1 cellular context compared by ENCODE assay signal in the genomic region with DNA sequence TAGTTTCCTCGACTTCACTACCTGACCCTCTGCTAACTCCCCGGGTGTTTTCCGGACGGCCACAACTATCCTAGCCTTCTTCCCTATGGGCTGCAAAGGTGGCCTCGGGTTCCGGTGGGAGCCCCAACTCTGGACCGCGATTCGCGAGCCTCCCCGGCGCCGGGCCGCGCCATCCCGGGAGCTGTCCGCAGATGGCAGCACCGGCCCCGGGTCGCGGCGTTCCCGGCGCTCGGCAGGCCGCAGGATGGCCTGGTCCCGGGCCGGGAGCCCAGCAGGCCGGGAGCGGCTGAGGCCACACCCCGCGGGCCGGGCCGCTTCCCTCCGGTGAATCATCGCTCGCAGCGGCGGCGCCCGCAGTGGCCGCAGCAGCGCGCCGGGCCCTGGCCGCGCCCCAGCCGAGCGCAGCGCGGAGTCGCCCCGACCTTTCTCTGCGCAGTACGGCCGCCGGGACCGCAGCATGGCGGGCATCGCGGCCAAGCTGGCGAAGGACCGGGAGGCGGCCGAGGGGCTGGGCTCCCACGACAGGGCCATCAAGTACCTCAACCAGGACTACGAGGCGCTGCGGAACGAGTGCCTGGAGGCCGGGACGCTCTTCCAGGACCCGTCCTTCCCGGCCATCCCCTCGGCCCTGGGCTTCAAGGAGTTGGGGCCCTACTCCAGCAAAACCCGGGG.
A peak's percentile ranks its signal among the peaks of the same experiment; 100 is the strongest.
TF ChIP-seq lines count a peak whose summit lies in the region.

A gene (plus strand): TSS at position 356 of the 672 bp plus-strand sequence. CDS start 102 bp downstream, at position 458.

TF ChIP-seq in K562, 482 proteins besides CTCF, POLR2A, EP300 and RAD21 (continued from another document and continues in another):
- TF ChIP-seq, protein P1, sequence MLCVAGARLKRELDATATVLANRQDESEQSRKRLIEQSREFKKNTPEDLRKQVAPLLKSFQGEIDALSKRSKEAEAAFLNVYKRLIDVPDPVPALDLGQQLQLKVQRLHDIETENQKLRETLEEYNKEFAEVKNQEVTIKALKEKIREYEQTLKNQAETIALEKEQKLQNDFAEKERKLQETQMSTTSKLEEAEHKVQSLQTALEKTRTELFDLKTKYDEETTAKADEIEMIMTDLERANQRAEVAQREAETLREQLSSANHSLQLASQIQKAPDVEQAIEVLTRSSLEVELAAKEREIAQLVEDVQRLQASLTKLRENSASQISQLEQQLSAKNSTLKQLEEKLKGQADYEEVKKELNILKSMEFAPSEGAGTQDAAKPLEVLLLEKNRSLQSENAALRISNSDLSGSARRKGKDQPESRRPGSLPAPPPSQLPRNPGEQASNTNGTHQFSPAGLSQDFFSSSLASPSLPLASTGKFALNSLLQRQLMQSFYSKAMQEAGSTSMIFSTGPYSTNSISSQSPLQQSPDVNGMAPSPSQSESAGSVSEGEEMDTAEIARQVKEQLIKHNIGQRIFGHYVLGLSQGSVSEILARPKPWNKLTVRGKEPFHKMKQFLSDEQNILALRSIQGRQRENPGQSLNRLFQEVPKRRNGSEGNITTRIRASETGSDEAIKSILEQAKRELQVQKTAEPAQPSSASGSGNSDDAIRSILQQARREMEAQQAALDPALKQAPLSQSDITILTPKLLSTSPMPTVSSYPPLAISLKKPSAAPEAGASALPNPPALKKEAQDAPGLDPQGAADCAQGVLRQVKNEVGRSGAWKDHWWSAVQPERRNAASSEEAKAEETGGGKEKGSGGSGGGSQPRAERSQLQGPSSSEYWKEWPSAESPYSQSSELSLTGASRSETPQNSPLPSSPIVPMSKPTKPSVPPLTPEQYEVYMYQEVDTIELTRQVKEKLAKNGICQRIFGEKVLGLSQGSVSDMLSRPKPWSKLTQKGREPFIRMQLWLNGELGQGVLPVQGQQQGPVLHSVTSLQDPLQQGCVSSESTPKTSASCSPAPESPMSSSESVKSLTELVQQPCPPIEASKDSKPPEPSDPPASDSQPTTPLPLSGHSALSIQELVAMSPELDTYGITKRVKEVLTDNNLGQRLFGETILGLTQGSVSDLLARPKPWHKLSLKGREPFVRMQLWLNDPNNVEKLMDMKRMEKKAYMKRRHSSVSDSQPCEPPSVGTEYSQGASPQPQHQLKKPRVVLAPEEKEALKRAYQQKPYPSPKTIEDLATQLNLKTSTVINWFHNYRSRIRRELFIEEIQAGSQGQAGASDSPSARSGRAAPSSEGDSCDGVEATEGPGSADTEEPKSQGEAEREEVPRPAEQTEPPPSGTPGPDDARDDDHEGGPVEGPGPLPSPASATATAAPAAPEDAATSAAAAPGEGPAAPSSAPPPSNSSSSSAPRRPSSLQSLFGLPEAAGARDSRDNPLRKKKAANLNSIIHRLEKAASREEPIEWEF (CRISPR knock-in tag; IDR thresholded peaks at IDR 0.05), result no peak
- TF ChIP-seq SMAD4 (CRISPR knock-in tag; conservative IDR thresholded peaks at IDR 0.05), result peak; percentile 86
- 0 out of 2 replicates have a peak, but pooled peaks have one; percentile 26 for TF ChIP-seq GABPA (tag; conservative IDR thresholded peaks at IDR 0.05; ENCODE audit: low read depth)
- peak; percentile 96 for TF ChIP-seq GATAD2B (IDR thresholded peaks at IDR 0.05; ENCODE audit: borderline replicate concordance)
- TF ChIP-seq ARNT (IDR thresholded peaks at IDR 0.05), result 0 out of 4 replicates have a peak, but pooled peaks of 1 of the 2 experiments have one; percentile 9
- no peak for TF ChIP-seq PCBP2 (IDR thresholded peaks at IDR 0.05; ENCODE audit: low read depth, low read length, poor library complexity, severe bottlenecking)
- TF ChIP-seq PTTG1 (tag; IDR thresholded peaks at IDR 0.05; ENCODE audit: low read depth), result no peak
- TF ChIP-seq, protein P2, sequence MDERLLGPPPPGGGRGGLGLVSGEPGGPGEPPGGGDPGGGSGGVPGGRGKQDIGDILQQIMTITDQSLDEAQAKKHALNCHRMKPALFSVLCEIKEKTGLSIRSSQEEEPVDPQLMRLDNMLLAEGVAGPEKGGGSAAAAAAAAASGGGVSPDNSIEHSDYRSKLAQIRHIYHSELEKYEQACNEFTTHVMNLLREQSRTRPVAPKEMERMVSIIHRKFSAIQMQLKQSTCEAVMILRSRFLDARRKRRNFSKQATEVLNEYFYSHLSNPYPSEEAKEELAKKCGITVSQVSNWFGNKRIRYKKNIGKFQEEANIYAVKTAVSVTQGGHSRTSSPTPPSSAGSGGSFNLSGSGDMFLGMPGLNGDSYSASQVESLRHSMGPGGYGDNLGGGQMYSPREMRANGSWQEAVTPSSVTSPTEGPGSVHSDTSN (CRISPR knock-in tag; IDR thresholded peaks at IDR 0.05; ENCODE audit: low read depth), result no peak
- TF ChIP-seq, protein P2 (tag; conservative IDR thresholded peaks at IDR 0.05; ENCODE audit: low read depth), result no peak
- TF ChIP-seq RBM14 (IDR thresholded peaks at IDR 0.05; ENCODE audit: borderline replicate concordance, insufficient read depth, low read depth, low read length), result 0 out of 2 replicates have a peak, but pooled peaks have one; percentile 71
- TF ChIP-seq ZNF354B (CRISPR knock-in tag; IDR thresholded peaks at IDR 0.05), result no peak
- no peak for TF ChIP-seq NELFE (IDR thresholded peaks at IDR 0.05; ENCODE audit: insufficient read depth, insufficient read length)
- no peak; the same call in 1 of the 2 replicates for TF ChIP-seq NR2C2 (CRISPR knock-in tag; IDR thresholded peaks at IDR 0.05)
- peak; percentile 36; the same call in 1 of the 2 replicates for TF ChIP-seq NR2C2 (tag; IDR thresholded peaks at IDR 0.05)
- TF ChIP-seq ILK (tag; IDR thresholded peaks at IDR 0.05; ENCODE audit: borderline replicate concordance, low read depth), result no peak
- no peak for TF ChIP-seq TAF7 (tag; IDR thresholded peaks at IDR 0.05)
- TF ChIP-seq ZNF263 (CRISPR knock-in tag; IDR thresholded peaks at IDR 0.05; ENCODE audit: borderline replicate concordance), result peak; percentile 36; the same call in 1 of the 2 replicates
- TF ChIP-seq ZNF830 (CRISPR knock-in tag; IDR thresholded peaks at IDR 0.05), result no peak
- TF ChIP-seq NFE2L1 (tag; IDR thresholded peaks at IDR 0.05; ENCODE audit: borderline replicate concordance, low read depth), result no peak
- TF ChIP-seq TARDBP (IDR thresholded peaks at IDR 0.05), result peak; percentile 82; the same call in 1 of the 2 replicates
- TF ChIP-seq, protein P3, sequence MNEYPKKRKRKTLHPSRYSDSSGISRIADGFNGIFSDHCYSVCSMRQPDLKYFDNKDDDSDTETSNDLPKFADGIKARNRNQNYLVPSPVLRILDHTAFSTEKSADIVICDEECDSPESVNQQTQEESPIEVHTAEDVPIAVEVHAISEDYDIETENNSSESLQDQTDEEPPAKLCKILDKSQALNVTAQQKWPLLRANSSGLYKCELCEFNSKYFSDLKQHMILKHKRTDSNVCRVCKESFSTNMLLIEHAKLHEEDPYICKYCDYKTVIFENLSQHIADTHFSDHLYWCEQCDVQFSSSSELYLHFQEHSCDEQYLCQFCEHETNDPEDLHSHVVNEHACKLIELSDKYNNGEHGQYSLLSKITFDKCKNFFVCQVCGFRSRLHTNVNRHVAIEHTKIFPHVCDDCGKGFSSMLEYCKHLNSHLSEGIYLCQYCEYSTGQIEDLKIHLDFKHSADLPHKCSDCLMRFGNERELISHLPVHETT (CRISPR knock-in tag; conservative IDR thresholded peaks at IDR 0.05 in 1 of 2, IDR thresholded peaks at IDR 0.05 in 1 of 2), result peak in 1 of 2 experiments; percentile 96; a peak in 2 of 4 replicates
- TF ChIP-seq RFX7 (CRISPR knock-in tag; IDR thresholded peaks at IDR 0.05), result no peak
- TF ChIP-seq BACH1 (tag; IDR thresholded peaks at IDR 0.05), result no peak
- 0 out of 2 replicates have a peak, but pooled peaks have one; percentile 3 for TF ChIP-seq CBFA2T3 (IDR thresholded peaks at IDR 0.05)
- TF ChIP-seq, protein P4, sequence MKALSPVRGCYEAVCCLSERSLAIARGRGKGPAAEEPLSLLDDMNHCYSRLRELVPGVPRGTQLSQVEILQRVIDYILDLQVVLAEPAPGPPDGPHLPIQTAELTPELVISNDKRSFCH (CRISPR knock-in tag; IDR thresholded peaks at IDR 0.05), result no peak
- TF ChIP-seq, protein P4 (tag; IDR thresholded peaks at IDR 0.05), result peak; percentile 76
- no peak for TF ChIP-seq PPARD (CRISPR knock-in tag; IDR thresholded peaks at IDR 0.05)
- peak; percentile 95 for TF ChIP-seq RBFOX2 (IDR thresholded peaks at IDR 0.05; ENCODE audit: low read depth, low read length)
- TF ChIP-seq FOXP1 (CRISPR knock-in tag; IDR thresholded peaks at IDR 0.05), result no peak; the same call in 1 of the 2 replicates
- TF ChIP-seq BRD9 (IDR thresholded peaks at IDR 0.05; ENCODE audit: low read depth, partially characterized antibody), result peak; percentile 9
- peak; percentile 23 for TF ChIP-seq RBM22 (IDR thresholded peaks at IDR 0.05; ENCODE audit: low read depth, low read length, poor library complexity, severe bottlenecking)
- TF ChIP-seq, protein P5, sequence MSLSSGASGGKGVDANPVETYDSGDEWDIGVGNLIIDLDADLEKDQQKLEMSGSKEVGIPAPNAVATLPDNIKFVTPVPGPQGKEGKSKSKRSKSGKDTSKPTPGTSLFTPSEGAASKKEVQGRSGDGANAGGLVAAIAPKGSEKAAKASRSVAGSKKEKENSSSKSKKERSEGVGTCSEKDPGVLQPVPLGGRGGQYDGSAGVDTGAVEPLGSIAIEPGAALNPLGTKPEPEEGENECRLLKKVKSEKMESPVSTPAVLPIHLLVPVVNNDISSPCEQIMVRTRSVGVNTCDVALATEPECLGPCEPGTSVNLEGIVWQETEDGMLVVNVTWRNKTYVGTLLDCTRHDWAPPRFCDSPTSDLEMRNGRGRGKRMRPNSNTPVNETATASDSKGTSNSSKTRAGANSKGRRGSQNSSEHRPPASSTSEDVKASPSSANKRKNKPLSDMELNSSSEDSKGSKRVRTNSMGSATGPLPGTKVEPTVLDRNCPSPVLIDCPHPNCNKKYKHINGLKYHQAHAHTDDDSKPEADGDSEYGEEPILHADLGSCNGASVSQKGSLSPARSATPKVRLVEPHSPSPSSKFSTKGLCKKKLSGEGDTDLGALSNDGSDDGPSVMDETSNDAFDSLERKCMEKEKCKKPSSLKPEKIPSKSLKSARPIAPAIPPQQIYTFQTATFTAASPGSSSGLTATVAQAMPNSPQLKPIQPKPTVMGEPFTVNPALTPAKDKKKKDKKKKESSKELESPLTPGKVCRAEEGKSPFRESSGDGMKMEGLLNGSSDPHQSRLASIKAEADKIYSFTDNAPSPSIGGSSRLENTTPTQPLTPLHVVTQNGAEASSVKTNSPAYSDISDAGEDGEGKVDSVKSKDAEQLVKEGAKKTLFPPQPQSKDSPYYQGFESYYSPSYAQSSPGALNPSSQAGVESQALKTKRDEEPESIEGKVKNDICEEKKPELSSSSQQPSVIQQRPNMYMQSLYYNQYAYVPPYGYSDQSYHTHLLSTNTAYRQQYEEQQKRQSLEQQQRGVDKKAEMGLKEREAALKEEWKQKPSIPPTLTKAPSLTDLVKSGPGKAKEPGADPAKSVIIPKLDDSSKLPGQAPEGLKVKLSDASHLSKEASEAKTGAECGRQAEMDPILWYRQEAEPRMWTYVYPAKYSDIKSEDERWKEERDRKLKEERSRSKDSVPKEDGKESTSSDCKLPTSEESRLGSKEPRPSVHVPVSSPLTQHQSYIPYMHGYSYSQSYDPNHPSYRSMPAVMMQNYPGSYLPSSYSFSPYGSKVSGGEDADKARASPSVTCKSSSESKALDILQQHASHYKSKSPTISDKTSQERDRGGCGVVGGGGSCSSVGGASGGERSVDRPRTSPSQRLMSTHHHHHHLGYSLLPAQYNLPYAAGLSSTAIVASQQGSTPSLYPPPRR (CRISPR knock-in tag; IDR thresholded peaks at IDR 0.05; ENCODE audit: borderline replicate concordance), result no peak
- TF ChIP-seq ATF7 (IDR thresholded peaks at IDR 0.05), result peak; percentile 83
- TF ChIP-seq CXXC5 (CRISPR knock-in tag; IDR thresholded peaks at IDR 0.05), result peak; percentile 97
- TF ChIP-seq FOS (IDR thresholded peaks at IDR 0.05; ENCODE audit: extremely low read depth, insufficient read length), result peak; percentile 27
- TF ChIP-seq YBX1 (IDR thresholded peaks at IDR 0.05), result no peak
- TF ChIP-seq ZNF695 (CRISPR knock-in tag; IDR thresholded peaks at IDR 0.05), result no peak
- no peak for TF ChIP-seq ZNF316 (IDR thresholded peaks at IDR 0.05)
- no peak for TF ChIP-seq ZKSCAN8 (CRISPR knock-in tag; IDR thresholded peaks at IDR 0.05)
- peak; percentile 77 for TF ChIP-seq KDM5B (IDR thresholded peaks at IDR 0.05; ENCODE audit: insufficient replicate concordance, low read depth, low read length)
- 0 out of 2 replicates have a peak, but pooled peaks have one; percentile 71 for TF ChIP-seq NR2F6 (CRISPR knock-in tag; IDR thresholded peaks at IDR 0.05)
- no peak for TF ChIP-seq ETV6 (IDR thresholded peaks at IDR 0.05; ENCODE audit: borderline replicate concordance in 1 of 2, low read depth in 2 of 2, low read length in 1 of 2)
- TF ChIP-seq ETV6 (CRISPR knock-in tag; IDR thresholded peaks at IDR 0.05; ENCODE audit: borderline replicate concordance), result peak; percentile 75; the same call in 1 of the 2 replicates
- TF ChIP-seq RNF2 (IDR thresholded peaks at IDR 0.05), result no peak
- peak; percentile 88; the same call in 1 of the 2 replicates for TF ChIP-seq ZNF76 (CRISPR knock-in tag; IDR thresholded peaks at IDR 0.05; ENCODE audit: borderline replicate concordance)
- TF ChIP-seq, protein P6, sequence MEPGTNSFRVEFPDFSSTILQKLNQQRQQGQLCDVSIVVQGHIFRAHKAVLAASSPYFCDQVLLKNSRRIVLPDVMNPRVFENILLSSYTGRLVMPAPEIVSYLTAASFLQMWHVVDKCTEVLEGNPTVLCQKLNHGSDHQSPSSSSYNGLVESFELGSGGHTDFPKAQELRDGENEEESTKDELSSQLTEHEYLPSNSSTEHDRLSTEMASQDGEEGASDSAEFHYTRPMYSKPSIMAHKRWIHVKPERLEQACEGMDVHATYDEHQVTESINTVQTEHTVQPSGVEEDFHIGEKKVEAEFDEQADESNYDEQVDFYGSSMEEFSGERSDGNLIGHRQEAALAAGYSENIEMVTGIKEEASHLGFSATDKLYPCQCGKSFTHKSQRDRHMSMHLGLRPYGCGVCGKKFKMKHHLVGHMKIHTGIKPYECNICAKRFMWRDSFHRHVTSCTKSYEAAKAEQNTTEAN (CRISPR knock-in tag; IDR thresholded peaks at IDR 0.05), result 0 out of 2 replicates have a peak, but pooled peaks have one; percentile 40
- TF ChIP-seq TCF3 (CRISPR knock-in tag; IDR thresholded peaks at IDR 0.05), result peak; percentile 18; the same call in 1 of the 2 replicates
- TF ChIP-seq KAT8 (IDR thresholded peaks at IDR 0.05; ENCODE audit: low read depth), result no peak
- TF ChIP-seq FOXJ3 (CRISPR knock-in tag; IDR thresholded peaks at IDR 0.05), result no peak
- TF ChIP-seq POLR2H (tag; IDR thresholded peaks at IDR 0.05; ENCODE audit: low read depth), result no peak
- TF ChIP-seq BHLHE40 (IDR thresholded peaks at IDR 0.05; ENCODE audit: low read length), result peak; percentile 26; the same call in 1 of the 2 replicates
